Comparison of ENCODE assay signal across 8 cellular contexts in genomic region chr10:24196426-24197039, GRCh38. TPM values are rescaled to one million over a fixed set of nuclear protein-coding genes. Genes with fewer than 3 reads are reported as not detected.
DNase-seq lines count a peak whose midpoint lies in the region; ATAC-seq, FAIRE-seq and TF ChIP-seq lines count a peak whose summit lies in the region.

No MANE protein-coding gene starts in this region.

- no peaks in the 10 kb centered on the region for H3K36me3 ChIP-seq in A673 (ENCODE audit: insufficient read depth, low read length, poor library complexity, severe bottlenecking)
- H3K36me3 ChIP-seq in H1 (ENCODE audit: control insufficient read depth in 2 of 4, insufficient read depth in 4 of 4, low read length in 3 of 4) = no peaks in the 10 kb centered on the region

- H3K36me3 Mint-ChIP-seq in activated CD8-positive, alpha-beta T cell treated with anti-CD3 and anti-CD28 coated beads for 36 hours (ENCODE audit: low read depth) = no peaks in the 10 kb centered on the region
- H3K36me3 Mint-ChIP-seq in mesothelial cell of epicardium = no peaks in the 10 kb centered on the region

- TF ChIP-seq CTCF in A673 (conservative IDR thresholded peaks at IDR 0.05; ENCODE audit: low read depth, low read length) = peak; percentile 98
- TF ChIP-seq CTCF in activated CD8-positive, alpha-beta T cell treated with anti-CD3 and anti-CD28 coated beads for 36 hours (IDR thresholded peaks at IDR 0.05) = peak; percentile 89
- peak; percentile 82 to 97 (median 92) for TF ChIP-seq CTCF in H1 (IDR thresholded peaks at IDR 0.05; ENCODE audit: control extremely low read depth in 1 of 3, insufficient read depth in 1 of 3, low read depth in 1 of 3, low read length in 3 of 3)
- peak; percentile 97 for TF ChIP-seq CTCF in mesothelial cell of epicardium (IDR thresholded peaks at IDR 0.05; ENCODE audit: unreplicated experiment)

- H3K9me3 ChIP-seq in A673 (ENCODE audit: low read depth, low read length, poor library complexity, severe bottlenecking) = no peaks in the 10 kb centered on the region
- no peaks in the 10 kb centered on the region for H3K9me3 ChIP-seq in H1 (ENCODE audit: insufficient read depth in 2 of 2, low read depth in 1 of 2, low read length in 1 of 2)

- H2BK120ac ChIP-seq in H1 (replicated peaks; ENCODE audit: low read depth, low read length) = no peak overlapping the region

- H3K4ac ChIP-seq in H1 (replicated peaks; ENCODE audit: insufficient read length, low read depth, low read length) = no peak overlapping the region

- peak; percentile 93 for FAIRE-seq in H1 (lab: Jason Lieb, UNC)

- peaks cover 3% of the 10 kb centered on the region for H3K27me3 Mint-ChIP-seq in activated CD8-positive, alpha-beta T cell treated with anti-CD3 and anti-CD28 coated beads for 36 hours
- H3K27me3 Mint-ChIP-seq in mesothelial cell of epicardium (ENCODE audit: low read depth) = no peaks in the 10 kb centered on the region

- no peak overlapping the region for H3K56ac ChIP-seq in H1 (replicated peaks; ENCODE audit: insufficient read length, low read depth, low read length)

- no peaks in the 10 kb centered on the region for H3K9me3 Mint-ChIP-seq in activated CD8-positive, alpha-beta T cell treated with anti-CD3 and anti-CD28 coated beads for 36 hours
- H3K9me3 Mint-ChIP-seq in mesothelial cell of epicardium = no peaks in the 10 kb centered on the region

- no peak overlapping the region for H2BK20ac ChIP-seq in H1 (ENCODE audit: low read length)

- CTCF ChIA-PET in A673 (lab: Charles Lee) (interaction anchor here (0.5 kb wide), 1 partner anchor 14 kb away, joined by 4 read pairs; no protein-coding TSS in a partner anchor), H1 (lab: Charles Lee; ENCODE audit: partially characterized antibody) (interaction anchor here (0.6 to 6.7 kb wide), 36 partner anchors 9 to 363 kb away, joined by 3 to 62 read pairs (median 3); partner anchors contain the start of gene KIAA1217)
- CTCF ChIA-PET in activated CD8-positive, alpha-beta T cell treated with anti-CD3 and anti-CD28 coated beads for 36 hours (lab: Charles Lee) = interaction anchor here (0.7 to 4.2 kb wide), 8 partner anchors 10 to 322 kb away, joined by 3 to 17 read pairs (median 4); partner anchors contain the start of gene KIAA1217

- ATAC-seq in GM18498 (IDR thresholded peaks at IDR 0.05; ENCODE audit: unreplicated experiment) (peak; percentile 91), HG03045 (IDR thresholded peaks at IDR 0.05; ENCODE audit: unreplicated experiment) (peak; percentile 86)
- no peak for ATAC-seq in activated CD8-positive, alpha-beta T cell treated with anti-CD3 and anti-CD28 coated beads for 36 hours

- H3K27ac Mint-ChIP-seq in activated CD8-positive, alpha-beta T cell treated with anti-CD3 and anti-CD28 coated beads for 36 hours = no peak overlapping the region
- H3K27ac Mint-ChIP-seq in mesothelial cell of epicardium = no peak overlapping the region

- H3K27me3 ChIP-seq in A673 (replicated peaks; ENCODE audit: insufficient read depth, low read depth, low read length, poor library complexity) (no peaks in the 10 kb centered on the region), H1 (replicated peaks in 1 of 4; ENCODE audit: control insufficient read depth in 3 of 4, extremely low read depth in 1 of 4, insufficient read depth in 3 of 4, low read length in 3 of 4) (no peaks in the 10 kb centered on the region)

- no peak overlapping the region for H4K8ac ChIP-seq in H1 (ENCODE audit: extremely low read depth, insufficient read depth, low read length)

- H2BK15ac ChIP-seq in H1 (ENCODE audit: low read length) = no peak overlapping the region

- POLR2A ChIA-PET in A673 (lab: Charles Lee; ENCODE audit: low non-redundant PET) = no interaction called here
- POLR2A ChIA-PET in activated CD8-positive, alpha-beta T cell treated with anti-CD3 and anti-CD28 coated beads for 36 hours (lab: Charles Lee) = no interaction called here
- POLR2A ChIA-PET in H1 (lab: Charles Lee; ENCODE audit: partially characterized antibody) = interaction anchor here (0.8 to 1.4 kb wide), 2 partner anchors 10 to 13 kb away, joined by 3 to 4 read pairs; partner anchors contain the start of gene KIAA1217

- no peaks in the 10 kb centered on the region for H4K20me1 ChIP-seq in H1 (replicated peaks in 1 of 2; ENCODE audit: control insufficient read depth in 1 of 2, insufficient read depth in 2 of 2, low read length in 2 of 2)

- no TSS peak for BruUV-seq in A673 (replicated peaks; lab: Mats Ljungman, UMichigan)

- no peak overlapping the region for H4K91ac ChIP-seq in H1 (replicated peaks; ENCODE audit: insufficient read length, low read length)

- H3K4me3 ChIP-seq in A673 (ENCODE audit: low read depth, low read length, poor library complexity, severe bottlenecking) (no peak overlapping the region), H1 (ENCODE audit: extremely low read depth in 1 of 4, insufficient read depth in 2 of 4, low read depth in 3 of 4, low read length in 4 of 4) (no peak overlapping the region)

- no peaks in the 10 kb centered on the region for H3K4me1 Mint-ChIP-seq in activated CD8-positive, alpha-beta T cell treated with anti-CD3 and anti-CD28 coated beads for 36 hours (ENCODE audit: low read depth)
- H3K4me1 Mint-ChIP-seq in mesothelial cell of epicardium = peaks cover 45% of the 10 kb centered on the region

- H3K4me1 ChIP-seq in A673 (ENCODE audit: insufficient read depth, low read length, poor library complexity, severe bottlenecking) = peaks cover 29% of the 10 kb centered on the region
- H3K4me1 ChIP-seq in H1 (replicated peaks in 1 of 4; ENCODE audit: control insufficient read depth in 3 of 4, insufficient read depth in 4 of 4, low read length in 3 of 4) = peaks cover 0 to 4% (median 0%) of the 10 kb centered on the region in 4 experiments; a peak in 1 of 7 replicates

- no peak overlapping the region for H4K5ac ChIP-seq in H1 (ENCODE audit: insufficient read length, low read depth, low read length)

- no peak for TF ChIP-seq POLR2A in H1 (IDR thresholded peaks at IDR 0.05; ENCODE audit: control extremely low read depth in 1 of 2, low read depth in 2 of 2, low read length in 2 of 2)

- TF ChIP-seq EP300 in H1 (IDR thresholded peaks at IDR 0.05; ENCODE audit: borderline replicate concordance in 1 of 2, low read depth in 2 of 2, low read length in 2 of 2) = no peak

- no peak overlapping the region for H3K14ac ChIP-seq in H1 (ENCODE audit: insufficient read length)

- H3K4me2 ChIP-seq in H1 (ENCODE audit: insufficient read depth in 1 of 2, low read depth in 2 of 2, low read length in 2 of 2) = no peak overlapping the region

- no peak overlapping the region for H2AFZ ChIP-seq in H1 (ENCODE audit: low read length)

- H2BK12ac ChIP-seq in H1 (ENCODE audit: low read depth, low read length) = no peak overlapping the region

- H3K18ac ChIP-seq in H1 (ENCODE audit: extremely low read depth, low read length) = no peak overlapping the region

- 30% methylated on average over 11 of the region's 11 CpGs; no CpG with 5 or more reads in 1 of the 2 experiments for WGBS in H1 (ENCODE audit: extremely low coverage in 1 of 2, insufficient coverage in 1 of 2, insufficient read length in 1 of 2, insufficient replicate concordance in 2 of 2, low coverage in 1 of 2, low lambda C conversion rate in 2 of 2, missing lambda C conversion rate in 1 of 2), 2 experiments

- H3K4me3 Mint-ChIP-seq in activated CD8-positive, alpha-beta T cell treated with anti-CD3 and anti-CD28 coated beads for 36 hours = no peak overlapping the region
- no peak overlapping the region for H3K4me3 Mint-ChIP-seq in mesothelial cell of epicardium

- H3K9ac ChIP-seq in H1 (replicated peaks in 1 of 4; ENCODE audit: extremely low read depth in 1 of 4, low read depth in 3 of 4, low read length in 3 of 4) = no peak overlapping the region

- TF ChIP-seq RAD21 in H1 (IDR thresholded peaks at IDR 0.05 in 1 of 2, conservative IDR thresholded peaks at IDR 0.05 in 1 of 2; ENCODE audit: low read depth in 2 of 2, low read length in 2 of 2) = peak; percentile 94 to 97

- intact Hi-C loops in A673 (cut with micrococcal nuclease; ENCODE audit: unreplicated experiment) = loop anchor here (1.0 to 10.0 kb wide), 4 partner anchors 166 to 679 kb away; no protein-coding TSS in a partner anchor
- intact Hi-C loops in activated CD8-positive, alpha-beta T cell treated with anti-CD3 and anti-CD28 coated beads for 36 hours (cut with micrococcal nuclease) = loop anchor here (5.0 kb wide), 1 partner anchor 199 kb away; no protein-coding TSS in a partner anchor

- no peak overlapping the region for H3K23ac ChIP-seq in H1 (ENCODE audit: insufficient read length)

- H3K23me2 ChIP-seq in H1 (ENCODE audit: low read depth, low read length) = no peaks in the 10 kb centered on the region

- no peak overlapping the region for H3K27ac ChIP-seq in A673 (ENCODE audit: low read depth, low read length, poor library complexity, severe bottlenecking)
- H3K27ac ChIP-seq in H1 (ENCODE audit: low read depth, low read length) = no peak overlapping the region

- DNase-seq in A673 (ENCODE audit: low spot score) (peak; percentile 89), NCI-H2227 treated with DMSO at 0.1 percent for 48 hours (lab: John Stamatoyannopoulos, UW) (peak; percentile 4), H1 (ENCODE audit: low read depth in 1 of 2, low spot score in 2 of 2) (peak; percentile 51 to 94), mesothelial cell of epicardium (ENCODE audit: low spot score in 2 of 2, unreplicated experiment in 2 of 2) (peak; percentile 65 to 83)
- DNase-seq in activated CD8-positive, alpha-beta T cell treated with anti-CD3 and anti-CD28 coated beads for 36 hours = peak; percentile 79
- DNase-seq in stimulated activated CD8-positive, alpha-beta memory T cell treated with anti-CD3 and anti-CD28 coated beads, Interleukin-7, amount 100 ng/mL, for 24 hours (ENCODE audit: low read depth) = peak; percentile 44

- no peaks in the 10 kb centered on the region for H3K79me1 ChIP-seq in H1 (ENCODE audit: low read depth, low read length)

- no peak overlapping the region for H2AK5ac ChIP-seq in H1 (ENCODE audit: low read depth, low read length)

- no peak overlapping the region for H2BK5ac ChIP-seq in H1 (ENCODE audit: low read depth, low read length)

- H3K79me2 ChIP-seq in H1 (ENCODE audit: control insufficient read depth in 1 of 2, insufficient read depth in 2 of 2, low read length in 2 of 2) = no peaks in the 10 kb centered on the region

TF ChIP-seq in H1, 55 proteins besides CTCF, POLR2A, EP300 and RAD21 (continues in another document):
- no peak for TF ChIP-seq EZH2 (IDR thresholded peaks at IDR 0.05; ENCODE audit: low read depth, low read length, severe bottlenecking)

RNA-seq across cellular contexts. Expression of gene KIAA1217, which starts 12.4 kb away (rescaled TPM):
- 76.2 and 94.1 TPM in 2 replicates for total RNA-seq in A673 (2021)
- 1 to 10 TPM in 1 of 2 experiments, under 1 TPM in 1; 0.67 to 1.3 TPM for total RNA-seq in activated CD8-positive, alpha-beta T cell treated with anti-CD3 and anti-CD28 coated beads for 36 hours
- 13.6 and 15.6 TPM in 2 replicates for total RNA-seq in H1 (2021; fragmentation: NEBNext Ultra II Directional; extraction: Animal tissue kit (Norgen Biotek cat#: 25700))
- polyA plus RNA-seq in H1 (2011; rRNA removed) = 3.7 and 4.5 TPM in 2 replicates
- 2.7 TPM for polyA plus RNA-seq in H1 (2011; cell fraction: cytosol; rRNA removed)
- polyA plus RNA-seq in H1 (2011; cell fraction: nucleus; rRNA removed) = 10.3 TPM
- 9.4 to 11.3 TPM (median 10.3 TPM) in 4 replicates for polyA plus RNA-seq in H1 (2012, experiment 1 of 2)
- 0.55 TPM for polyA plus RNA-seq in H1 (2012, experiment 2 of 2)
- polyA plus RNA-seq in H1 (2013, experiment 1 of 2) = 9.1 TPM
- 9.0 TPM for polyA plus RNA-seq in H1 (2013, experiment 2 of 2)
- polyA minus RNA-seq in H1 (2011; rRNA and poly(A)+ RNA removed) = 10.3 and 12.9 TPM in 2 replicates
- 6.1 TPM for polyA minus RNA-seq in H1 (2011; cell fraction: cytosol; rRNA and poly(A)+ RNA removed)
- 26.3 TPM for polyA minus RNA-seq in H1 (2011; cell fraction: nucleus; rRNA and poly(A)+ RNA removed)
- total RNA-seq in mesothelial cell of epicardium = 155 to 167 TPM (median 161 TPM) in 3 replicates

Comparison
In these comparisons a context has a peak if more than half of its experiments do, and no peak if none do; other contexts are left out.
1. DNase-seq: peak in every context shown above with its lines; median percentile 89 in A673; 79 in activated CD8-positive, alpha-beta T cell treated with anti-CD3 and anti-CD28 coated beads for 36 hours; 74 in mesothelial cell of epicardium; 72 in H1; 44 in stimulated activated CD8-positive, alpha-beta memory T cell treated with anti-CD3 and anti-CD28 coated beads, Interleukin-7, amount 100 ng/mL, for 24 hours; 4 in NCI-H2227 treated with DMSO at 0.1 percent for 48 hours.